Comparison of ENCODE assay signal across 8 cellular contexts in genomic region chr17:75601057-75601987, GRCh38. TPM values are rescaled to one million over a fixed set of nuclear protein-coding genes. Genes with fewer than 3 reads are reported as not detected.
A peak's percentile ranks its signal among the peaks of the same experiment; 100 is the strongest.
DNase-seq lines count a peak whose midpoint lies in the region; ATAC-seq and TF ChIP-seq lines count a peak whose summit lies in the region.

No MANE protein-coding gene starts in this region.

- H3K9me3 ChIP-seq in OCI-LY3 (ENCODE audit: insufficient read depth, low read length), result no peaks in the 10 kb centered on the region
- peaks cover 1% of the 10 kb centered on the region for H3K9me3 ChIP-seq in trophoblast cell (ENCODE audit: insufficient read depth, low read depth, low read length)

- no peak overlapping the region for H3K4me3 Mint-ChIP-seq in CD14-positive monocyte

- H3K27me3 ChIP-seq in OCI-LY3 (ENCODE audit: low read depth, low read length), result no peaks in the 10 kb centered on the region; the same call in none of the 2 replicates
- no peaks in the 10 kb centered on the region for H3K27me3 ChIP-seq in trophoblast cell (ENCODE audit: insufficient read depth, low read length)

- no peak overlapping the region for H3K4ac ChIP-seq in trophoblast cell (ENCODE audit: low read depth, low read length)

- no peaks in the 10 kb centered on the region for H3K79me2 ChIP-seq in OCI-LY3 (ENCODE audit: low read length)
- no peaks in the 10 kb centered on the region for H3K79me2 ChIP-seq in trophoblast cell (ENCODE audit: control insufficient read depth, insufficient read depth, low read length, poor library complexity)

- no peaks in the 10 kb centered on the region for H3K36me3 ChIP-seq in OCI-LY3 (replicated peaks; ENCODE audit: low read depth, low read length)
- H3K36me3 ChIP-seq in trophoblast cell (ENCODE audit: control insufficient read depth in 1 of 2, insufficient read depth in 2 of 2, low read length in 2 of 2), result no peaks in the 10 kb centered on the region

- no peak overlapping the region for H2BK5ac ChIP-seq in trophoblast cell (ENCODE audit: low read depth, low read length, poor library complexity)

- H4K20me1 ChIP-seq in OCI-LY3 (ENCODE audit: insufficient read depth, low read length), result no peaks in the 10 kb centered on the region

- no peaks in the 10 kb centered on the region for H3K9me3 Mint-ChIP-seq in CD14-positive monocyte

- no peak overlapping the region for H3K18ac ChIP-seq in trophoblast cell (ENCODE audit: low read length)

- no peak overlapping the region for H3K23ac ChIP-seq in trophoblast cell (ENCODE audit: low read length)

- intact Hi-C loops in CD14-positive monocyte (cut with micrococcal nuclease), result no loop called here

- peaks cover 4% of the 10 kb centered on the region for H3K4me1 Mint-ChIP-seq in CD14-positive monocyte

- H3K14ac ChIP-seq in trophoblast cell (ENCODE audit: low read length), result no peak overlapping the region

- H3K27me3 Mint-ChIP-seq in CD14-positive monocyte (ENCODE audit: low read depth in 3 of 3), result peaks cover 0 to 2% (median 0%) of the 10 kb centered on the region in 3 donors

- WGBS in trophoblast cell (ENCODE audit: extremely low coverage, insufficient coverage, insufficient read length), result no CpG with 5 or more reads among the region's 28 CpGs

- H3K9ac ChIP-seq in OCI-LY3 (ENCODE audit: low read length), result no peak overlapping the region
- no peak overlapping the region for H3K9ac ChIP-seq in trophoblast cell (ENCODE audit: low read length)

- TF ChIP-seq CTCF in CD14-positive monocyte (IDR thresholded peaks at IDR 0.05), result peak; percentile 74
- peak; percentile 86 for TF ChIP-seq CTCF in HFF-Myc (IDR thresholded peaks at IDR 0.05; ENCODE audit: low read depth, low read length, missing control alignments)
- TF ChIP-seq CTCF in OCI-LY3 (IDR thresholded peaks at IDR 0.05; ENCODE audit: low read depth, low read length), result peak; percentile 85
- TF ChIP-seq CTCF in fibroblast of pulmonary artery (IDR thresholded peaks at IDR 0.05; ENCODE audit: low read length, missing control alignments), result peak; percentile 74
- TF ChIP-seq CTCF in omental fat pad (IDR thresholded peaks at IDR 0.05), result no peak

- no peak overlapping the region for H2BK120ac ChIP-seq in trophoblast cell (ENCODE audit: insufficient read depth, low read length, poor library complexity)

- peaks cover 2% of the 10 kb centered on the region; the same call in 1 of the 2 replicates for H3K4me1 ChIP-seq in OCI-LY3 (ENCODE audit: low read length)
- no peaks in the 10 kb centered on the region for H3K4me1 ChIP-seq in trophoblast cell (ENCODE audit: control insufficient read depth in 1 of 2, insufficient read depth in 2 of 2, low read length in 2 of 2)

- no peak overlapping the region for H4K91ac ChIP-seq in trophoblast cell (ENCODE audit: low read depth, low read length)

- peaks cover 9 to 38% of the 10 kb centered on the region in 2 donors for H3K36me3 Mint-ChIP-seq in CD14-positive monocyte

- ATAC-seq in omental fat pad (ENCODE audit: low FRiP score) (no peak), HG02610 (IDR thresholded peaks at IDR 0.05; ENCODE audit: unreplicated experiment) (no peak)

- no peak for DNase-seq in CD14-positive monocyte (ENCODE audit: low spot score)
- DNase-seq in HFF-Myc (ENCODE audit: extremely low read depth, low read depth), result no peak
- DNase-seq in activated T-cell treated with anti-CD3 and anti-CD28 coated beads for 48 hours (ENCODE audit: low read depth), result peak; percentile 53
- peak; percentile 46 for DNase-seq in fibroblast of pulmonary artery (ENCODE audit: low read depth)
- peak; percentile 58 to 72 for DNase-seq in trophoblast cell
- no peak for DNase-seq in omental fat pad (ENCODE audit: low spot score)

- H4K12ac ChIP-seq in trophoblast cell (ENCODE audit: low read depth, low read length), result no peak overlapping the region

- H2BK12ac ChIP-seq in trophoblast cell (ENCODE audit: low read length), result no peak overlapping the region

- no peaks in the 10 kb centered on the region for H3K79me1 ChIP-seq in trophoblast cell (ENCODE audit: low read length)

- peak overlapping the region; percentile 37; the same call in 1 of the 2 replicates for H3K4me2 ChIP-seq in OCI-LY3 (ENCODE audit: low read length)
- H3K4me2 ChIP-seq in trophoblast cell (ENCODE audit: low read length), result no peak overlapping the region

- H2AK5ac ChIP-seq in trophoblast cell (ENCODE audit: low read length), result no peak overlapping the region

- H3K27ac ChIP-seq in OCI-LY3 (ENCODE audit: low read length) (no peak overlapping the region), trophoblast cell (ENCODE audit: low read depth, low read length) (no peak overlapping the region)

- H2AFZ ChIP-seq in OCI-LY3 (ENCODE audit: low read depth, low read length) (no peak overlapping the region), trophoblast cell (ENCODE audit: insufficient read depth, low read length, poor library complexity) (no peak overlapping the region)

- H3K27ac Mint-ChIP-seq in CD14-positive monocyte, result no peak overlapping the region

- H4K8ac ChIP-seq in trophoblast cell (ENCODE audit: low read depth, low read length), result no peak overlapping the region

- H3K4me3 ChIP-seq in HFF-Myc (replicated peaks; ENCODE audit: low read depth, low read length) (no peak overlapping the region), OCI-LY3 (ENCODE audit: low read length) (no peak overlapping the region), fibroblast of pulmonary artery (replicated peaks; ENCODE audit: low read depth, low read length) (no peak overlapping the region), trophoblast cell (ENCODE audit: low read depth, low read length) (peak overlapping the region; percentile 0)

RNA-seq across cellular contexts. Expression of gene MYO15B, which starts 13.7 kb away (rescaled TPM):
- polyA plus RNA-seq in CD14-positive monocyte, result under 1 TPM; 0.17 to 0.62 TPM
- 8.3 and 8.9 TPM in 2 replicates for polyA plus RNA-seq in trophoblast cell (2013)
- 100 to 1,000 TPM in 1 of 4 donors, 10 to 100 TPM in 3; 58.4 to 187 (median 74.3) TPM for total RNA-seq in omental fat pad

RNA-seq across cellular contexts. Expression of gene SMIM5, which starts 31.9 kb away (rescaled TPM):
- polyA plus RNA-seq in CD14-positive monocyte, result under 1 TPM; 0.15 to 0.43 TPM
- polyA plus RNA-seq in trophoblast cell (2013), result 0.37 and 0.38 TPM in 2 replicates
- total RNA-seq in omental fat pad, result 1 to 10 TPM in 2 of 4 donors, under 1 TPM in 2; 0.31 to 2.0 (median 1.0) TPM

Comparison
In these comparisons a context has a peak if more than half of its experiments do, and no peak if none do; other contexts are left out.
1. DNase-seq: peak in activated T-cell treated with anti-CD3 and anti-CD28 coated beads for 48 hours (single experiment), fibroblast of pulmonary artery (single experiment) and trophoblast cell (2 of 2); none in CD14-positive monocyte (single experiment), HFF-Myc (single experiment) and omental fat pad (single experiment).
2. CTCF ChIP-seq: peak in CD14-positive monocyte (single experiment), HFF-Myc (single experiment), OCI-LY3 (single experiment) and fibroblast of pulmonary artery (single experiment); none in omental fat pad (0 of 3).